1 cellular context compared by ENCODE assay signal in genomic region chr7:102418603-102419002, GRCh38.
TF ChIP-seq lines count a peak whose summit lies in the region.

No MANE protein-coding gene starts in this region.

TF ChIP-seq in IMR-90, 13 proteins besides CTCF, POLR2A, EP300 and RAD21:
- TF ChIP-seq RFX5 (IDR thresholded peaks at IDR 0.05; ENCODE audit: low read depth, low read length) (no peak), MAFK (IDR thresholded peaks at IDR 0.05; ENCODE audit: low read depth, low read length) (peak; percentile 81)
